ENCODE assay signal across 19 cellular contexts in the genomic region with DNA sequence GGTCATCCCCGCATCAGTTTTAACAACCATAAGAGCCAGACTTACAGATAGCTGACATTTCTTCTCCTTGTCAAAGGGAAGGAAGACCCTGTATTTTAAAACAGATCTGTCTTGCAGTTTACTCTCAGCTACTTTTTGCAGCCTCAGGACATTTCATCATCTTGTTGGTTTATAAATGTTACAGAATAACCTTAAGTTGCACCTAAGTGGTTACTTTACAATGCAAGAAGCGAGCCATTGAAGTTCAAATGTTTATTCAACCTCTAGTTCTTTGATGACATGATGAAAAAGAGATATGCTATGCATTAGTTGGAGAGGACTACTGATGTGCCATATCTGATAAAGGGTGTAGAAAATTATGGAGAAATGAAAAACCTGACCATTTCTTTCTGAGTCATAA.
"Had no signal": no experiment of that assay in that cellular context is flagged by ENCODE, and none has a peak within 500 bp of the region (broad histone marks: within the 10 kb centered on the region; RNA-seq: fewer than 3 reads in every experiment).

No MANE protein-coding gene starts in this region.

- H3K4me1 ChIP-seq: heart left ventricle, parathyroid adenoma, psoas muscle, right atrium auricular region had no signal

- H3K36me3 ChIP-seq: esophagus squamous epithelium, heart left ventricle, right atrium auricular region had no signal

- DNase-seq: caudate nucleus; effector CD4-positive, alpha-beta T cell; esophagus squamous epithelium; foreskin fibroblast; heart left ventricle; hippocampal formation; left cardiac atrium; left ventricle myocardium superior; mesendoderm; naive B cell; psoas muscle; stimulated activated CD4-positive, alpha-beta T cell treated with anti-CD3 and anti-CD28 coated beads, Interleukin-2, amount 100 ng/mL, for 48 hours; stimulated activated naive CD4-positive, alpha-beta T cell treated with Interleukin-2 at 50 U/mL for 16 hours; trophoblast cell had no signal

- ATAC-seq: heart left ventricle, left cardiac atrium, left ventricle myocardium superior, psoas muscle had no signal

- H2AFZ ChIP-seq: parathyroid adenoma had no signal

- H3K79me2 ChIP-seq: parathyroid adenoma had no signal

- H3K27me3 ChIP-seq: esophagus squamous epithelium, heart left ventricle, right atrium auricular region had no signal

- H3K9ac ChIP-seq: parathyroid adenoma had no signal

- H3K4me2 ChIP-seq: smooth muscle cell had no signal

- H3K4me3 ChIP-seq: coronary artery, esophagus squamous epithelium, heart left ventricle, lung, psoas muscle, right atrium auricular region, smooth muscle cell had no signal

- H3K27ac ChIP-seq: coronary artery, esophagus squamous epithelium, heart left ventricle, parathyroid adenoma, psoas muscle, right atrium auricular region had no signal
